8 cellular contexts compared by ENCODE assay signal in genomic region chr19:53102701-53103140, GRCh38. TPM values are rescaled to one million over a fixed set of nuclear protein-coding genes. Genes with fewer than 3 reads are reported as not detected.
DNase-seq lines count a peak whose midpoint lies in the region; ATAC-seq and TF ChIP-seq lines count a peak whose summit lies in the region.

No MANE protein-coding gene starts in this region.

- intact Hi-C loops in lower lobe of right lung (cut with DNase I): no loop called here

- H3K36me3 Mint-ChIP-seq in stimulated activated effector memory CD8-positive, alpha-beta T cell treated with anti-CD3 and anti-CD28 coated beads, Interleukin-12 subunit alpha, Interleukin-12 subunit beta, amount 100 ng/mL, for 72 hours: peaks cover 46% of the 10 kb centered on the region

- ATAC-seq in GM18861 (IDR thresholded peaks at IDR 0.05; ENCODE audit: unreplicated experiment) (peak; percentile 21), HG03521 (IDR thresholded peaks at IDR 0.05; ENCODE audit: unreplicated experiment) (peak; percentile 4), lower lobe of right lung (peak; percentile 52 to 55)
- peak; percentile 39 for ATAC-seq in stimulated activated effector memory CD8-positive, alpha-beta T cell treated with anti-CD3 and anti-CD28 coated beads, Interleukin-12 subunit alpha, Interleukin-12 subunit beta, amount 100 ng/mL, for 72 hours

- H3K4me1 Mint-ChIP-seq in stimulated activated effector memory CD8-positive, alpha-beta T cell treated with anti-CD3 and anti-CD28 coated beads, Interleukin-12 subunit alpha, Interleukin-12 subunit beta, amount 100 ng/mL, for 72 hours: peaks cover 28% of the 10 kb centered on the region

- H3K4me1 ChIP-seq in lower lobe of right lung: peaks cover 22% of the 10 kb centered on the region

- H3K9me3 ChIP-seq in WERI-Rb-1 (ENCODE audit: severe bottlenecking) (no peaks in the 10 kb centered on the region), lower lobe of right lung (no peaks in the 10 kb centered on the region)

- H3K36me3 ChIP-seq in WERI-Rb-1: peaks cover 12% of the 10 kb centered on the region
- peaks cover 6% of the 10 kb centered on the region for H3K36me3 ChIP-seq in lower lobe of right lung

- H3K4me3 ChIP-seq in WERI-Rb-1 (ENCODE audit: low read depth, low read length): peak overlapping the region; percentile 97
- peak overlapping the region; percentile 87 for H3K4me3 ChIP-seq in coronary artery
- peak overlapping the region; percentile 86 for H3K4me3 ChIP-seq in lower lobe of right lung

- H3K27ac ChIP-seq in WERI-Rb-1: peak overlapping the region; percentile 91
- peak overlapping the region; percentile 91 for H3K27ac ChIP-seq in coronary artery
- H3K27ac ChIP-seq in lower lobe of right lung: peak overlapping the region; percentile 92

- H3K9me3 Mint-ChIP-seq in stimulated activated effector memory CD8-positive, alpha-beta T cell treated with anti-CD3 and anti-CD28 coated beads, Interleukin-12 subunit alpha, Interleukin-12 subunit beta, amount 100 ng/mL, for 72 hours: no peaks in the 10 kb centered on the region

- TF ChIP-seq CTCF in WERI-Rb-1 (IDR thresholded peaks at IDR 0.05; ENCODE audit: low read depth, low read length): no peak
- TF ChIP-seq CTCF in coronary artery (IDR thresholded peaks at IDR 0.05): no peak
- TF ChIP-seq CTCF in lower lobe of right lung (IDR thresholded peaks at IDR 0.05): no peak

- peak overlapping the region; percentile 93 for H3K27ac Mint-ChIP-seq in stimulated activated effector memory CD8-positive, alpha-beta T cell treated with anti-CD3 and anti-CD28 coated beads, Interleukin-12 subunit alpha, Interleukin-12 subunit beta, amount 100 ng/mL, for 72 hours

- H3K27me3 ChIP-seq in WERI-Rb-1 (ENCODE audit: insufficient read depth, low read depth, severe bottlenecking): no peaks in the 10 kb centered on the region
- H3K27me3 ChIP-seq in lower lobe of right lung (ENCODE audit: low read depth): no peaks in the 10 kb centered on the region

- peak overlapping the region; percentile 85 for H3K4me3 Mint-ChIP-seq in stimulated activated effector memory CD8-positive, alpha-beta T cell treated with anti-CD3 and anti-CD28 coated beads, Interleukin-12 subunit alpha, Interleukin-12 subunit beta, amount 100 ng/mL, for 72 hours

- DNase-seq in A172 (ENCODE audit: low spot score) (peak; percentile 32), WERI-Rb-1 (peak; percentile 31), coronary artery (ENCODE audit: low spot score) (no peak), lower lobe of right lung (peak; percentile 62), NCI-H1105 (lab: John Stamatoyannopoulos, UW) (no peak)
- DNase-seq in stimulated activated effector memory CD8-positive, alpha-beta T cell treated with anti-CD3 and anti-CD28 coated beads, Interleukin-12 subunit alpha, Interleukin-12 subunit beta, amount 100 ng/mL, for 72 hours (ENCODE audit: low spot score in 2 of 2): peak in 1 of 2 donors; percentile 13

RNA-seq across cellular contexts. Expression of gene ZNF160, which starts 0.5 kb away (rescaled TPM):
- 19.6 and 20.6 TPM in 2 replicates for total RNA-seq in A172 (2014; rRNA removed; shearing (Covaris generic))
- 35.5 TPM for total RNA-seq in lower lobe of right lung

RNA-seq across cellular contexts. Expression of gene ZNF415, which starts 30.0 kb away (rescaled TPM):
- 0.22 TPM in 1 of 2 replicates, not detected in the other for total RNA-seq in A172 (2014; rRNA removed; shearing (Covaris generic))
- total RNA-seq in lower lobe of right lung: 4.0 TPM

RNA-seq across cellular contexts. Expression of gene ZNF347, which starts 56.1 kb away (rescaled TPM):
- 17.7 and 19.3 TPM in 2 replicates for total RNA-seq in A172 (2014; rRNA removed; shearing (Covaris generic))
- total RNA-seq in lower lobe of right lung: 13.1 TPM

RNA-seq across cellular contexts. Expression of gene ERVV-2, which starts 58.2 kb away (rescaled TPM):
- total RNA-seq in A172 (2014; rRNA removed; shearing (Covaris generic)): 0.22 TPM in 1 of 2 replicates, not detected in the other
- total RNA-seq in lower lobe of right lung: not detected

Comparison
In these comparisons a context has a peak if more than half of its experiments do, and no peak if none do; other contexts are left out.
1. DNase-seq: peak in A172 (single experiment), WERI-Rb-1 (single experiment) and lower lobe of right lung (single experiment); none in coronary artery (single experiment) and NCI-H1105 (single experiment).
2. Peak in every context shown above with its lines, with median percentiles within 50 percentile points of each other: ATAC-seq, H3K27ac ChIP-seq and H3K4me3 ChIP-seq.